15 cellular contexts compared by ENCODE assay signal in the genomic region with DNA sequence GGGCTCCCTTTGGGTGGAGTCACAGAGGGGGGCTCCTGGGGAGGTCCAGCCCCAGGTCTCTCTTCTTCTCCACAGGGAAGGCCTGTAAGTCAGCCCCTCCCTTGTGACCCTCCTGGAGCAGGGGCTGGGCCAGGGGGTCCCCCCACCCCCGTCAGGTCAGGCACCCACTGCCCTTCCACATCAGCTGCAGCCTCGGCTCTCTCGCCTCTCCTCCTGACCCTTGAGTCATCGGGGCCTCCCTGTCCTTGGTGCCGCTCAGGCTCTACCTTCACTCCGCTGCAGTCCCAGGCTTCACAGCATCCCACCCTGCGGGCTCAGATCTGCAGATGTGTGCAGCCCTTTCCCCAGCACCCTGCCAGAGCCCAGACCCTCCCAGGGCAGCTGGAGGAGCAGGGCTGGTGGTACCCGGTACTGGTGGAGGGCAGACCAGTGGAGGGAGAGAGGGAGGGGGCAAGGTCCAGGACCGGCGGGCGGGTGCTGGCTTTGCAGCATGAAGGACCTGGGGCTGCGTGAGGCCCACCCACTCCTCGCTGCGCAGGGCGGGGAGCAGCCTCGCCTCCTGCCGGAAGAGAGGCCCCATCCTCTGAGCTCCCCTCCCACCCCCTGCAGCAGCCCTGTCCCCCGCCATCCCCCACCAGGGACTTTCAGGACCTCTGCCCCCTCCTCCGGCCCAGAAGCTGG.
DNase-seq lines count a peak whose midpoint lies in the region; ATAC-seq and TF ChIP-seq lines count a peak whose summit lies in the region.
"Had no signal": no experiment of that assay in that cellular context is flagged by ENCODE, and none has a peak within 500 bp of the region (broad histone marks: within the 10 kb centered on the region; RNA-seq: fewer than 3 reads in every experiment).

No MANE protein-coding gene starts in this region.

- no TSS peak for BruUV-seq in PC-3 (replicated peaks; lab: Mats Ljungman, UMichigan)

- no peak overlapping the region for H3K9ac ChIP-seq in PC-3 (ENCODE audit: low read length)

- H3K9me2 ChIP-seq in PC-3 (replicated peaks; ENCODE audit: low read length): no peaks in the 10 kb centered on the region

- H3K36me3 ChIP-seq in H7 (replicated peaks; ENCODE audit: control insufficient read depth, insufficient read depth, low read length) (no peaks in the 10 kb centered on the region), PC-3 (ENCODE audit: low read depth, low read length) (no peaks in the 10 kb centered on the region), adrenal gland (replicated peaks in 1 of 2) (no peaks in the 10 kb centered on the region)
- H3K36me3 ChIP-seq: pancreas had no signal

- CTCF ChIA-PET in PC-3 (lab: Charles Lee): no interaction called here

- no peaks in the 10 kb centered on the region for H4K20me1 ChIP-seq in PC-3 (ENCODE audit: low read length)

- H3K4me3 ChIP-seq in H7 (ENCODE audit: insufficient read depth, low read depth, low read length) (no peak overlapping the region; the same call in 1 of the 2 replicates), PC-3 (ENCODE audit: low read length) (no peak overlapping the region), right cardiac atrium (ENCODE audit: low read length) (no peak overlapping the region), adrenal gland (no peak overlapping the region)
- H3K4me3 ChIP-seq: coronary artery, pancreas, testis had no signal

- peak; percentile 87 for DNase-seq in H7
- no peak for DNase-seq in PC-3
- DNase-seq in right cardiac atrium: peak; percentile 12 to 36 (median 25)
- peak; percentile 63 for DNase-seq in posterior vena cava (ENCODE audit: low spot score)
- DNase-seq in NCI-H1930 (lab: John Stamatoyannopoulos, UW): no peak
- no peak for DNase-seq in H4 (ENCODE audit: low spot score)
- no peak for DNase-seq in adrenal gland
- DNase-seq: activated CD4-positive, alpha-beta T cell treated with anti-CD3 and anti-CD28 coated beads, Interleukin-2, amount 10 ng/mL, durations not matched to agents 24 days and 14 days; mesenchymal stem cell; NCI-H1092; NCI-H2029 had no signal

- POLR2A ChIA-PET in PC-3 (lab: Charles Lee; ENCODE audit: unreplicated experiment): no interaction called here

- H3K4me2 ChIP-seq in PC-3 (ENCODE audit: low read length): no peak overlapping the region

- TF ChIP-seq CTCF in PC-3 (conservative IDR thresholded peaks at IDR 0.05; ENCODE audit: low read depth, low read length) (no peak), adrenal gland (IDR thresholded peaks at IDR 0.05) (no peak)

- TF ChIP-seq POLR2A in adrenal gland (IDR thresholded peaks at IDR 0.05): no peak

- 66% methylated on average over 19 of the region's 19 CpGs for WGBS in right cardiac atrium
- 32 to 92% (median 59%) methylated on average over 5 to 19 of the region's 19 CpGs for WGBS in adrenal gland, 4 donors

- peak; percentile 21 for ATAC-seq in PC-3
- no peak for ATAC-seq in right cardiac atrium
- ATAC-seq: stimulated activated effector memory CD8-positive, alpha-beta T cell treated with anti-CD3 and anti-CD28 coated beads, Interleukin-12 subunit alpha, Interleukin-12 subunit beta, amount 100 ng/mL, for 72 hours had no signal

- H3K79me2 ChIP-seq in PC-3 (ENCODE audit: low read length): no peaks in the 10 kb centered on the region

- H3K27me3 ChIP-seq in H7 (ENCODE audit: control insufficient read depth, insufficient read depth, low read length): no peaks in the 10 kb centered on the region
- H3K27me3 ChIP-seq in PC-3 (ENCODE audit: low read length): no peaks in the 10 kb centered on the region
- H3K27me3 ChIP-seq in right cardiac atrium (ENCODE audit: control insufficient read depth, insufficient read depth): no peaks in the 10 kb centered on the region
- H3K27me3 ChIP-seq in adrenal gland: peaks cover 28% of the 10 kb centered on the region
- H3K27me3 ChIP-seq: testis had no signal

- H3K27ac ChIP-seq in PC-3 (ENCODE audit: low read length) (no peak overlapping the region), right cardiac atrium (ENCODE audit: low read length) (no peak overlapping the region), adrenal gland (no peak overlapping the region)
- H3K27ac ChIP-seq: coronary artery, pancreas, testis had no signal

- H2AFZ ChIP-seq in PC-3 (ENCODE audit: low read length): no peak overlapping the region

- intact Hi-C loops in PC-3 (cut with micrococcal nuclease): no loop called here
- intact Hi-C loops in right cardiac atrium (cut with DNase I): no loop called here
- intact Hi-C loops in posterior vena cava (cut with DNase I): no loop called here
- intact Hi-C loops in adrenal gland (cut with DNase I): no loop called here

- no peaks in the 10 kb centered on the region for H3K9me3 ChIP-seq in PC-3 (ENCODE audit: low read length)
- H3K9me3 ChIP-seq in right cardiac atrium (ENCODE audit: control insufficient read depth, low read length): no peaks in the 10 kb centered on the region
- no peaks in the 10 kb centered on the region for H3K9me3 ChIP-seq in adrenal gland (replicated peaks in 1 of 3)
- H3K9me3 ChIP-seq: pancreas, testis had no signal

- no peaks in the 10 kb centered on the region for H3K4me1 ChIP-seq in PC-3 (ENCODE audit: insufficient read depth, low read length)
- H3K4me1 ChIP-seq in right cardiac atrium (ENCODE audit: control insufficient read depth, insufficient read depth, low read length): no peaks in the 10 kb centered on the region
- H3K4me1 ChIP-seq in adrenal gland (replicated peaks in 1 of 2): no peaks in the 10 kb centered on the region
- H3K4me1 ChIP-seq: pancreas had no signal

- no peaks in the 10 kb centered on the region for H3F3A ChIP-seq in PC-3 (ENCODE audit: low read length, unreplicated experiment)

Comparison
In these comparisons a context has a peak if more than half of its experiments do, and no peak if none do; other contexts are left out.
1. DNase-seq: peak in H7 (single experiment), right cardiac atrium (3 of 3) and posterior vena cava (single experiment); none in PC-3 (single experiment), NCI-H1930 (0 of 2), H4 (single experiment) and adrenal gland (0 of 7).